In genomic region chr6:28643017-28643740, GRCh38 we compare ENCODE assay signal across 7 cellular contexts.
DNase-seq lines count a peak whose midpoint lies in the region; FAIRE-seq and TF ChIP-seq lines count a peak whose summit lies in the region.

No MANE protein-coding gene starts in this region.

- peaks cover 2% of the 10 kb centered on the region for H3K4me1 Mint-ChIP-seq in activated naive CD8-positive, alpha-beta T cell treated with anti-CD3 and anti-CD28 coated beads for 36 hours
- H3K4me1 Mint-ChIP-seq in chondrocyte (ENCODE audit: low read depth), result peaks cover 2% of the 10 kb centered on the region

- peak overlapping the region; percentile 63 for H3K27ac Mint-ChIP-seq in activated naive CD8-positive, alpha-beta T cell treated with anti-CD3 and anti-CD28 coated beads for 36 hours
- no peak overlapping the region for H3K27ac Mint-ChIP-seq in chondrocyte (ENCODE audit: unreplicated experiment)

- peaks cover 2% of the 10 kb centered on the region for H3K9me3 Mint-ChIP-seq in activated naive CD8-positive, alpha-beta T cell treated with anti-CD3 and anti-CD28 coated beads for 36 hours
- H3K9me3 Mint-ChIP-seq in chondrocyte (ENCODE audit: low read depth), result no peaks in the 10 kb centered on the region

- H3K4me3 Mint-ChIP-seq in activated naive CD8-positive, alpha-beta T cell treated with anti-CD3 and anti-CD28 coated beads for 36 hours, result peak overlapping the region; percentile 42
- no peak overlapping the region for H3K4me3 Mint-ChIP-seq in chondrocyte (ENCODE audit: unreplicated experiment)

- H3K36me3 Mint-ChIP-seq in activated naive CD8-positive, alpha-beta T cell treated with anti-CD3 and anti-CD28 coated beads for 36 hours, result no peaks in the 10 kb centered on the region
- H3K36me3 Mint-ChIP-seq in chondrocyte (ENCODE audit: low read depth), result no peaks in the 10 kb centered on the region

- H3K27me3 Mint-ChIP-seq in activated naive CD8-positive, alpha-beta T cell treated with anti-CD3 and anti-CD28 coated beads for 36 hours, result peaks cover 69% of the 10 kb centered on the region
- no peaks in the 10 kb centered on the region for H3K27me3 Mint-ChIP-seq in chondrocyte (ENCODE audit: low read depth)

- FAIRE-seq in GM18507 (lab: Jason Lieb, UNC), result peak; percentile 9

- DNase-seq in GM18507 (ENCODE audit: extremely low spot score, insufficient read length, low read depth), result no peak
- DNase-seq in NAMALWA (ENCODE audit: low spot score), result peak; percentile 72
- peak; percentile 52 for DNase-seq in activated naive CD8-positive, alpha-beta T cell treated with anti-CD3 and anti-CD28 coated beads for 36 hours
- DNase-seq in renal cortical epithelial cell (ENCODE audit: low read depth), result peak; percentile 52
- DNase-seq in chondrocyte (ENCODE audit: low spot score), result no peak
- DNase-seq in putamen (ENCODE audit: low spot score), result no peak
- DNase-seq in NCI-H2196 treated with DMSO at 0.1 percent for 48 hours (lab: John Stamatoyannopoulos, UW; ENCODE audit: unreplicated experiment), result no peak

- TF ChIP-seq CTCF in chondrocyte (IDR thresholded peaks at IDR 0.05), result no peak

Comparison
In these comparisons a context has a peak if more than half of its experiments do, and no peak if none do; other contexts are left out.
1. DNase-seq: peak in NAMALWA (single experiment), activated naive CD8-positive, alpha-beta T cell treated with anti-CD3 and anti-CD28 coated beads for 36 hours (single experiment) and renal cortical epithelial cell (single experiment); none in GM18507 (single experiment), chondrocyte (single experiment), putamen (single experiment) and NCI-H2196 treated with DMSO at 0.1 percent for 48 hours (single experiment).